15 cellular contexts compared by ENCODE assay signal in genomic region chr2:19648583-19648982, GRCh38.
DNase-seq lines count a peak whose midpoint lies in the region; ATAC-seq and TF ChIP-seq lines count a peak whose summit lies in the region.
"Had no signal": no experiment of that assay in that cellular context is flagged by ENCODE, and none has a peak within 500 bp of the region (broad histone marks: within the 10 kb centered on the region; RNA-seq: fewer than 3 reads in every experiment).

No MANE protein-coding gene starts in this region.

- intact Hi-C loops in left cardiac atrium (cut with DNase I), result no loop called here
- intact Hi-C loops in aorta (cut with DNase I), result no loop called here

- 4 to 7% methylated on average over 1 of the region's 1 CpG for WGBS in aorta, 2 donors

- no peaks in the 10 kb centered on the region for H3K36me3 ChIP-seq in brain microvascular endothelial cell (replicated peaks)
- H3K36me3 ChIP-seq in aorta (ENCODE audit: control insufficient read depth in 1 of 2, insufficient read depth in 2 of 2, low read length in 1 of 2), result no peaks in the 10 kb centered on the region
- H3K36me3 ChIP-seq: cardiac muscle cell, uterus had no signal

- H3K4me1 ChIP-seq in aorta (ENCODE audit: control insufficient read depth in 1 of 2, insufficient read depth in 2 of 2, low read length in 2 of 2), result no peaks in the 10 kb centered on the region
- H3K4me1 ChIP-seq: uterus had no signal

- H3K27me3 Mint-ChIP-seq in stimulated activated naive CD8-positive, alpha-beta T cell treated with anti-CD3 and anti-CD28 coated beads, Interleukin-15, amount 100 ng/mL, for 72 hours, result peaks cover 18% of the 10 kb centered on the region

- H3K4me3 Mint-ChIP-seq in stimulated activated naive CD8-positive, alpha-beta T cell treated with anti-CD3 and anti-CD28 coated beads, Interleukin-15, amount 100 ng/mL, for 72 hours, result no peak overlapping the region

- H3K27ac ChIP-seq in brain microvascular endothelial cell (peak overlapping the region; percentile 89), aorta (ENCODE audit: low read depth in 1 of 2, low read length in 2 of 2) (no peak overlapping the region)
- H3K27ac ChIP-seq: cardiac muscle cell, uterus had no signal

- no peak overlapping the region for H3K27ac Mint-ChIP-seq in stimulated activated naive CD8-positive, alpha-beta T cell treated with anti-CD3 and anti-CD28 coated beads, Interleukin-15, amount 100 ng/mL, for 72 hours

- peaks cover 0 to 8% of the 10 kb centered on the region in 2 donors for H3K9me3 Mint-ChIP-seq in stimulated activated naive CD8-positive, alpha-beta T cell treated with anti-CD3 and anti-CD28 coated beads, Interleukin-15, amount 100 ng/mL, for 72 hours

- H3K4me1 Mint-ChIP-seq in stimulated activated naive CD8-positive, alpha-beta T cell treated with anti-CD3 and anti-CD28 coated beads, Interleukin-15, amount 100 ng/mL, for 72 hours, result no peaks in the 10 kb centered on the region

- no peak for TF ChIP-seq CTCF in brain microvascular endothelial cell (IDR thresholded peaks at IDR 0.05; ENCODE audit: low read depth, low read length, missing control alignments)

- peak; percentile 18 for ATAC-seq in stimulated activated naive CD8-positive, alpha-beta T cell treated with anti-CD3 and anti-CD28 coated beads, Interleukin-15, amount 100 ng/mL, for 72 hours
- no peak for ATAC-seq in stimulated activated naive CD8-positive, alpha-beta T cell treated with anti-CD3 and anti-CD28 coated beads, Interleukin-15, Interleukin-2, amounts not matched to agents 100 U/mL and 50 U/mL, for 24 hours
- ATAC-seq in left cardiac atrium, result peak; percentile 27 to 82
- peak; percentile 63 for ATAC-seq in aorta (ENCODE audit: low FRiP score)
- ATAC-seq in GM18520 (IDR thresholded peaks at IDR 0.05; ENCODE audit: unreplicated experiment), result no peak

- in situ Hi-C loops in brain microvascular endothelial cell (cut with HindIII; ENCODE audit: low pct_ligation_motif_present, low sequenced_read_pairs), result no loop called here

- DNase-seq in stimulated activated naive CD8-positive, alpha-beta T cell treated with anti-CD3 and anti-CD28 coated beads, Interleukin-15, amount 100 ng/mL, for 72 hours, result no peak
- no peak for DNase-seq in stimulated activated naive CD8-positive, alpha-beta T cell treated with anti-CD3 and anti-CD28 coated beads, Interleukin-15, Interleukin-2, amounts not matched to agents 100 U/mL and 50 U/mL, for 24 hours
- DNase-seq in brain microvascular endothelial cell (peak; percentile 71), left cardiac atrium (peak; percentile 72), aorta (peak; percentile 56 to 80), NCI-H1105 treated with DMSO at 0.1 percent for 48 hours (lab: John Stamatoyannopoulos, UW) (no peak)
- DNase-seq in activated CD4-positive, CD25-positive, alpha-beta regulatory T cell (lab: John Stamatoyannopoulos, UW), result no peak
- DNase-seq: AML-193; NCI-H2227 treated with DMSO at 0.1 percent for 48 hours; RPMI8226; stimulated activated CD4-positive, alpha-beta T cell treated with anti-CD3 and anti-CD28 coated beads, Interleukin-15, amount 100 ng/mL, for 24 hours; stimulated activated CD8-positive, alpha-beta memory T cell treated with anti-CD3 and anti-CD28 coated beads, Interleukin-4, amount 100 ng/mL, for 48 hours; uterus had no signal

- H3K4me3 ChIP-seq in brain microvascular endothelial cell (ENCODE audit: low read depth, low read length) (no peak overlapping the region), aorta (ENCODE audit: low read length in 2 of 2) (no peak overlapping the region)
- H3K4me3 ChIP-seq: cardiac muscle cell, uterus had no signal

- H3K9me3 ChIP-seq in aorta (ENCODE audit: control insufficient read depth, low read length), result no peaks in the 10 kb centered on the region
- H3K9me3 ChIP-seq: uterus had no signal

- H3K27me3 ChIP-seq in brain microvascular endothelial cell (replicated peaks) (no peaks in the 10 kb centered on the region), aorta (ENCODE audit: control insufficient read depth in 1 of 2, insufficient read depth in 2 of 2, low read length in 1 of 2) (no peaks in the 10 kb centered on the region)
- H3K27me3 ChIP-seq: cardiac muscle cell, uterus had no signal

Comparison
In these comparisons a context has a peak if more than half of its experiments do, and no peak if none do; other contexts are left out.
1. ATAC-seq: peak in stimulated activated naive CD8-positive, alpha-beta T cell treated with anti-CD3 and anti-CD28 coated beads, Interleukin-15, amount 100 ng/mL, for 72 hours (single experiment), left cardiac atrium (2 of 2) and aorta (single experiment); none in stimulated activated naive CD8-positive, alpha-beta T cell treated with anti-CD3 and anti-CD28 coated beads, Interleukin-15, Interleukin-2, amounts not matched to agents 100 U/mL and 50 U/mL, for 24 hours (single experiment) and GM18520 (single experiment).
2. DNase-seq: peak in brain microvascular endothelial cell (single experiment), left cardiac atrium (single experiment) and aorta (2 of 2); none in stimulated activated naive CD8-positive, alpha-beta T cell treated with anti-CD3 and anti-CD28 coated beads, Interleukin-15, amount 100 ng/mL, for 72 hours (0 of 2), stimulated activated naive CD8-positive, alpha-beta T cell treated with anti-CD3 and anti-CD28 coated beads, Interleukin-15, Interleukin-2, amounts not matched to agents 100 U/mL and 50 U/mL, for 24 hours (single experiment), activated CD4-positive, CD25-positive, alpha-beta regulatory T cell (0 of 4) and NCI-H1105 treated with DMSO at 0.1 percent for 48 hours (single experiment).